ENCODE assay signal across 9 cellular contexts in genomic region chr7:108136191-108136581, GRCh38. TPM values are rescaled to one million over a fixed set of nuclear protein-coding genes. Genes with fewer than 3 reads are reported as not detected.
DNase-seq lines count a peak whose midpoint lies in the region; ATAC-seq, FAIRE-seq and TF ChIP-seq lines count a peak whose summit lies in the region.
"Had no signal": no experiment of that assay in that cellular context is flagged by ENCODE, and none has a peak within 500 bp of the region (broad histone marks: within the 10 kb centered on the region; RNA-seq: fewer than 3 reads in every experiment).

No MANE protein-coding gene starts in this region.

- TF ChIP-seq EP300 in sigmoid colon (IDR thresholded peaks at IDR 0.05), result no peak

- H3K4me1 Mint-ChIP-seq in activated CD8-positive, alpha-beta T cell treated with anti-CD3 and anti-CD28 coated beads for 36 hours (ENCODE audit: low read depth), result peaks cover 30% of the 10 kb centered on the region

- DNase-seq in activated CD8-positive, alpha-beta T cell treated with anti-CD3 and anti-CD28 coated beads for 36 hours, result peak; percentile 36
- DNase-seq in DMS153 treated with DMSO at 0.1 percent for 48 hours (lab: John Stamatoyannopoulos, UW; ENCODE audit: unreplicated experiment) (no peak), GM19239 (ENCODE audit: insufficient read length, low spot score) (no peak), sigmoid colon (no peak)
- no peak for DNase-seq in central memory CD4-positive, alpha-beta T cell
- DNase-seq: DND-41 had no signal

- intact Hi-C loops in activated CD8-positive, alpha-beta T cell treated with anti-CD3 and anti-CD28 coated beads for 36 hours (cut with micrococcal nuclease), result no loop called here
- intact Hi-C loops in sigmoid colon (cut with DNase I), result no loop called here

- CTCF ChIA-PET in activated CD8-positive, alpha-beta T cell treated with anti-CD3 and anti-CD28 coated beads for 36 hours (lab: Charles Lee), result interaction anchor here (1.0 to 4.1 kb wide), 4 partner anchors 10 to 27 kb away, joined by 3 to 37 read pairs (median 10); no protein-coding TSS in a partner anchor

- POLR2A ChIA-PET in activated CD8-positive, alpha-beta T cell treated with anti-CD3 and anti-CD28 coated beads for 36 hours (lab: Charles Lee), result no interaction called here

- peaks cover 0 to 20% (median 10%) of the 10 kb centered on the region in 4 donors for H3K4me1 ChIP-seq in sigmoid colon

- FAIRE-seq in GM19239 (lab: Jason Lieb, UNC), result no peak

- TF ChIP-seq CTCF in activated CD8-positive, alpha-beta T cell treated with anti-CD3 and anti-CD28 coated beads for 36 hours (IDR thresholded peaks at IDR 0.05), result no peak
- TF ChIP-seq CTCF in sigmoid colon (IDR thresholded peaks at IDR 0.05), result no peak

- no peak for TF ChIP-seq POLR2A in sigmoid colon (IDR thresholded peaks at IDR 0.05)

- peaks cover 11% of the 10 kb centered on the region for H3K27me3 Mint-ChIP-seq in activated CD8-positive, alpha-beta T cell treated with anti-CD3 and anti-CD28 coated beads for 36 hours

- H3K27ac ChIP-seq in sigmoid colon, result no peak overlapping the region

- peaks cover 2% of the 10 kb centered on the region for H3K36me3 Mint-ChIP-seq in activated CD8-positive, alpha-beta T cell treated with anti-CD3 and anti-CD28 coated beads for 36 hours (ENCODE audit: low read depth)

- H3K4me3 ChIP-seq in sigmoid colon, result no peak overlapping the region

- peak overlapping the region; percentile 44 for H3K4me3 Mint-ChIP-seq in activated CD8-positive, alpha-beta T cell treated with anti-CD3 and anti-CD28 coated beads for 36 hours

- WGBS in sigmoid colon, 2 donors, result 76 to 80% methylated on average over 3 of the region's 3 CpGs

- no peaks in the 10 kb centered on the region for H3K27me3 ChIP-seq in sigmoid colon

- H3K27ac Mint-ChIP-seq in activated CD8-positive, alpha-beta T cell treated with anti-CD3 and anti-CD28 coated beads for 36 hours, result peak overlapping the region; percentile 96

- H3K9me3 ChIP-seq in sigmoid colon, result no peaks in the 10 kb centered on the region

- ATAC-seq in GM18498 (IDR thresholded peaks at IDR 0.05; ENCODE audit: unreplicated experiment) (peak; percentile 18), GM21423 (IDR thresholded peaks at IDR 0.05; ENCODE audit: unreplicated experiment) (peak; percentile 14), HG03280 (IDR thresholded peaks at IDR 0.05; ENCODE audit: unreplicated experiment) (peak; percentile 17)
- peak; percentile 67 for ATAC-seq in activated CD8-positive, alpha-beta T cell treated with anti-CD3 and anti-CD28 coated beads for 36 hours

- no peaks in the 10 kb centered on the region for H3K36me3 ChIP-seq in sigmoid colon

- H3K9me3 Mint-ChIP-seq in activated CD8-positive, alpha-beta T cell treated with anti-CD3 and anti-CD28 coated beads for 36 hours, result no peaks in the 10 kb centered on the region

RNA-seq across cellular contexts. Expression of gene LAMB4, which starts 6.0 kb away (rescaled TPM):
- total RNA-seq in activated CD8-positive, alpha-beta T cell treated with anti-CD3 and anti-CD28 coated beads for 36 hours, result not detected
- 1 to 10 TPM in 1 of 4 donors, under 1 TPM in 1, not detected in 2; 0.14 to 2.0 TPM for total RNA-seq in sigmoid colon
- polyA plus RNA-seq in sigmoid colon, result under 1 TPM in 1 of 3 donors, not detected in 2; 0.04 TPM

Comparison
In these comparisons a context has a peak if more than half of its experiments do, and no peak if none do; other contexts are left out.
1. ATAC-seq: peak in every context shown above with its lines; median percentile 67 in activated CD8-positive, alpha-beta T cell treated with anti-CD3 and anti-CD28 coated beads for 36 hours; 18 in GM18498; 17 in HG03280; 14 in GM21423.